ENCODE assay signal across 19 cellular contexts in genomic region chr10:49444349-49444748, GRCh38. TPM values are rescaled to one million over a fixed set of nuclear protein-coding genes. Genes with fewer than 3 reads are reported as not detected.
DNase-seq lines count a peak whose midpoint lies in the region; ATAC-seq lines count a peak whose summit lies in the region.
"Had no signal": no experiment of that assay in that cellular context is flagged by ENCODE, and none has a peak within 500 bp of the region (broad histone marks: within the 10 kb centered on the region; RNA-seq: fewer than 3 reads in every experiment).

No MANE protein-coding gene starts in this region.

- peaks cover 6% of the 10 kb centered on the region for H3K4me1 ChIP-seq in adipocyte (ENCODE audit: control insufficient read depth, insufficient read depth, low read length)
- H3K4me1 ChIP-seq: HAP-1 had no signal

- H3K27me3 ChIP-seq in adipocyte (replicated peaks; ENCODE audit: control insufficient read depth, insufficient read depth, low read length): no peaks in the 10 kb centered on the region

- H3K27ac ChIP-seq in KOPT-K1 (ENCODE audit: low read depth, low read length, poor library complexity, severe bottlenecking): peak overlapping the region; percentile 72

- H3K36me3 ChIP-seq in KOPT-K1 (ENCODE audit: insufficient read depth, low read length): no peaks in the 10 kb centered on the region
- H3K36me3 ChIP-seq in adipocyte (ENCODE audit: control insufficient read depth, insufficient read depth, low read length, severe bottlenecking): no peaks in the 10 kb centered on the region
- H3K36me3 ChIP-seq: HAP-1 had no signal

- ATAC-seq in left lobe of liver: peak; percentile 82

- no peak overlapping the region for H3K4me3 ChIP-seq in adipocyte (ENCODE audit: low read length)
- H3K4me3 ChIP-seq: HAP-1 had no signal

- peaks cover 30% of the 10 kb centered on the region for H3K9me3 ChIP-seq in KOPT-K1 (ENCODE audit: insufficient read depth, low read length, poor library complexity, severe bottlenecking)
- H3K9me3 ChIP-seq in adipocyte (ENCODE audit: control insufficient read depth, low read length): peaks cover 13% of the 10 kb centered on the region
- H3K9me3 ChIP-seq: HAP-1 had no signal

- H3K9ac ChIP-seq in adipocyte (ENCODE audit: low read length): no peak overlapping the region

- DNase-seq in adipocyte (ENCODE audit: low read depth): peak; percentile 19
- DNase-seq in left lobe of liver (ENCODE audit: low spot score): no peak
- DNase-seq in middle frontal gyrus (ENCODE audit: extremely low spot score, low spot score): no peak
- DNase-seq in NCI-H510A treated with DMSO at 0.1 percent for 48 hours (lab: John Stamatoyannopoulos, UW): no peak
- DNase-seq in NK-92 treated with Interleukin-12 subunit alpha and Interleukin-12 subunit beta, amount 100 ng/mL, for 24 hours (lab: John Stamatoyannopoulos, UW): no peak
- DNase-seq: C1 segment of cervical spinal cord; Calu3; CD4-positive, alpha-beta memory T cell; COR-L47; DMS53; DMS79 treated with DMSO at 0.1 percent for 48 hours; GF-D8; GOT3; HFFc6 had no signal

RNA-seq across cellular contexts. Expression of gene DRGX, which starts 48.5 kb away (rescaled TPM):
- total RNA-seq in left lobe of liver: not detected
- total RNA-seq: A172; A673; Calu3; CD4-positive, alpha-beta memory T cell; Daoy had no signal
